16 cellular contexts compared by ENCODE assay signal in genomic region chr1:216560527-216560926, GRCh38.
"Had no signal": no experiment of that assay in that cellular context is flagged by ENCODE, and none has a peak within 500 bp of the region (broad histone marks: within the 10 kb centered on the region; RNA-seq: fewer than 3 reads in every experiment).

No MANE protein-coding gene starts in this region.

- H3K4me3 ChIP-seq: esophagus squamous epithelium, transverse colon, vagina had no signal

- ATAC-seq: activated CD8-positive, alpha-beta T cell treated with anti-CD3 and anti-CD28 coated beads for 36 hours; natural killer cell treated with Interleukin-12 subunit alpha and Interleukin-12 subunit beta and Interleukin-15 and Interleukin-18, amount 100 ng/mL, for 72 hours; stimulated activated naive CD8-positive, alpha-beta T cell treated with anti-CD3 and anti-CD28 coated beads, Interleukin-15, Interleukin-2, amounts not matched to agents 100 U/mL and 50 U/mL, for 24 hours had no signal

- H3K4me1 ChIP-seq: esophagus squamous epithelium, transverse colon, vagina had no signal

- H3K27ac ChIP-seq: esophagus squamous epithelium, transverse colon, vagina had no signal

- H3K9me3 ChIP-seq: esophagus squamous epithelium, transverse colon, vagina had no signal

- DNase-seq: activated CD4-positive, alpha-beta T cell treated with anti-CD3 and anti-CD28 coated beads for 48 hours; activated CD4-positive, CD25-positive, alpha-beta regulatory T cell; activated CD8-positive, alpha-beta T cell treated with anti-CD3 and anti-CD28 coated beads for 36 hours; activated naive CD4-positive, alpha-beta T cell treated with anti-CD3 and anti-CD28 coated beads, Interleukin-2, amount 10 ng/mL, durations not matched to agents 7 days and 5 days; activated T-cell treated with anti-CD3 and anti-CD28 coated beads, Interleukin-2, amount 50 U/mL, for 1 hour; aorta; effector memory CD4-positive, alpha-beta T cell; esophagus squamous epithelium; hippocampal formation; islet precursor cell; stimulated activated CD4-positive, alpha-beta T cell treated with anti-CD3 and anti-CD28 coated beads, Interleukin-12 subunit alpha, Interleukin-12 subunit beta, amount 100 ng/mL, for 4 hours; stimulated activated CD4-positive, alpha-beta T cell treated with anti-CD3 and anti-CD28 coated beads, Interleukin-1b, Interleukin-23, amount 100 ng/mL, for 48 hours; stimulated activated naive CD8-positive, alpha-beta T cell treated with anti-CD3 and anti-CD28 coated beads, Interleukin-15, Interleukin-2, amounts not matched to agents 100 U/mL and 50 U/mL, for 24 hours; transverse colon had no signal

- H3K27me3 ChIP-seq: esophagus squamous epithelium, transverse colon, vagina had no signal

- H3K36me3 ChIP-seq: esophagus squamous epithelium, transverse colon, vagina had no signal
